In genomic region chrX:122501652-122502051, GRCh38 we compare ENCODE assay signal across 30 cellular contexts.
"Had no signal": no experiment of that assay in that cellular context is flagged by ENCODE, and none has a peak within 500 bp of the region (broad histone marks: within the 10 kb centered on the region; RNA-seq: fewer than 3 reads in every experiment).

No MANE protein-coding gene starts in this region.

- DNase-seq: naive B cell; naive thymus-derived CD8-positive, alpha-beta T cell; nephron progenitor cell; ovary; psoas muscle; right cardiac atrium; right lobe of liver; sigmoid colon; spleen; stimulated activated CD4-positive, alpha-beta T cell treated with anti-CD3 and anti-CD28 coated beads, Interleukin-12 subunit alpha, Interleukin-12 subunit beta, amount 100 ng/mL, for 4 hours; stimulated activated CD4-positive, alpha-beta T cell treated with anti-CD3 and anti-CD28 coated beads, Interleukin-1b, Interleukin-23, amount 100 ng/mL, for 48 hours; stimulated activated CD4-positive, alpha-beta T cell treated with anti-CD3 and anti-CD28 coated beads, Interleukin-4, amount 100 ng/mL, for 1 hour; stimulated activated CD4-positive, alpha-beta T cell treated with anti-CD3 and anti-CD28 coated beads, Interleukin-4, amount 100 ng/mL, for 4 hours; stimulated activated CD8-positive, alpha-beta memory T cell treated with anti-CD3 and anti-CD28 coated beads, Interleukin-4, amount 100 ng/mL, for 48 hours; stimulated activated naive CD4-positive, alpha-beta T cell; stimulated activated naive CD8-positive, alpha-beta T cell treated with anti-CD3 and anti-CD28 coated beads, Interleukin-15, amount 100 ng/mL, for 72 hours; stimulated activated naive CD8-positive, alpha-beta T cell treated with anti-CD3 and anti-CD28 coated beads, Interleukin-15, Interleukin-2, amounts not matched to agents 100 U/mL and 50 U/mL, for 24 hours; substantia nigra; thyroid gland; trophoblast cell; upper lobe of right lung; uterus had no signal

- H3K79me2 ChIP-seq: parathyroid adenoma had no signal

- H3K9me3 ChIP-seq: neutrophil, ovary, psoas muscle, right lobe of liver, sigmoid colon, thoracic aorta, thyroid gland, tibial nerve, upper lobe of right lung, uterus had no signal

- H3K27me3 ChIP-seq: neutrophil, ovary, right lobe of liver, sigmoid colon, spleen, thyroid gland, tibial nerve, upper lobe of right lung, uterus had no signal

- H3K4me3 ChIP-seq: ovary, psoas muscle, right lobe of liver, sigmoid colon, skin epidermis, smooth muscle cell, spleen, thoracic aorta, thyroid gland, tibial nerve, upper lobe of right lung, uterus had no signal

- H3K27ac ChIP-seq: neutrophil, ovary, parathyroid adenoma, psoas muscle, right lobe of liver, sigmoid colon, skin epidermis, spleen, thoracic aorta, thyroid gland, tibial nerve, upper lobe of right lung, uterus had no signal

- H3K36me3 ChIP-seq: neutrophil, ovary, right lobe of liver, sigmoid colon, spleen, thoracic aorta, thyroid gland, tibial nerve, upper lobe of right lung, uterus had no signal

- H3K4me1 ChIP-seq: parathyroid adenoma, psoas muscle, right lobe of liver, sigmoid colon, spleen, thyroid gland, tibial nerve, upper lobe of right lung, uterus had no signal

- H3K9ac ChIP-seq: parathyroid adenoma had no signal

- ATAC-seq: naive thymus-derived CD8-positive, alpha-beta T cell; natural killer cell treated with Interleukin-12 subunit alpha and Interleukin-12 subunit beta and Interleukin-15 and Interleukin-18, amount 100 ng/mL, for 72 hours; psoas muscle; right cardiac atrium; right lobe of liver; stimulated activated memory B cell treated with anti-CD40 and anti-IgM and Interleukin-4, amounts not matched to agents 10 μg/mL and 1 μg/mL and 100 μg/mL, for 72 hours; stimulated activated naive CD8-positive, alpha-beta T cell treated with anti-CD3 and anti-CD28 coated beads, Interleukin-15, amount 100 ng/mL, for 72 hours; stimulated activated naive CD8-positive, alpha-beta T cell treated with anti-CD3 and anti-CD28 coated beads, Interleukin-15, Interleukin-2, amounts not matched to agents 100 U/mL and 50 U/mL, for 24 hours; upper lobe of right lung had no signal

- H3K4me2 ChIP-seq: smooth muscle cell had no signal

- H2AFZ ChIP-seq: parathyroid adenoma had no signal
